In the genomic region with DNA sequence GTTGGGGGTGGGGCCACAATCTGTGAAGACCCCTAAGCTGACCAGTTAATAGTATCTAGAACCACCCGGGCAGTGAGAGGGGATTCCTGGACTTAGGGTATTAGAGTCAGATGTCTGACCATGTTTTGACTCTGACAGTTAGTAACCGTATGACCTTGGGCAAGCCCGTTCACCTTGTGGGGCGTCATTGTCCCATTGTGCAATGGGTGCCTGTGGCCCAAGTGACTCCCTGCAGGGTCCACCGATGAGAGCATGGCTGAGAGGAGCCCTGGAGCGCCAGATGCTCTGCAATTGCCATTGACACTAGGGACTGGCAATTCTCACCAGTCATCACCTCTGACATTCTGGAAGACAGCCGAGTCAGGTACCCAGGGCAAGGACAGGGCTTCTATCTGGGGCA, we compare ENCODE assay signal across 14 cellular contexts.
A peak's percentile ranks its signal among the peaks of the same experiment; 100 is the strongest.
DNase-seq lines count a peak whose midpoint lies in the region; ATAC-seq and TF ChIP-seq lines count a peak whose summit lies in the region.
"Had no signal": no experiment of that assay in that cellular context is flagged by ENCODE, and none has a peak within 500 bp of the region (broad histone marks: within the 10 kb centered on the region; RNA-seq: fewer than 3 reads in every experiment).

No MANE protein-coding gene starts in this region.

- TF ChIP-seq EP300 in sigmoid colon (IDR thresholded peaks at IDR 0.05), result no peak

- WGBS in IMR-90 (ENCODE audit: extremely low coverage in 2 of 2, insufficient read length in 1 of 2), 2 experiments, result 56% methylated on average over 4 of the region's 7 CpGs; no CpG with 5 or more reads in 1 of the 2 experiments
- WGBS in sigmoid colon, 2 donors, result 82 to 91% methylated on average over 7 of the region's 7 CpGs

- no peak overlapping the region for H4K5ac ChIP-seq in IMR-90 (ENCODE audit: low read depth, low read length)

- TF ChIP-seq RAD21 in IMR-90 (IDR thresholded peaks at IDR 0.05; ENCODE audit: low read length), result no peak

- H2AFZ ChIP-seq in IMR-90 (replicated peaks; ENCODE audit: low read length, poor library complexity), result no peak overlapping the region
- H2AFZ ChIP-seq: GM23248 had no signal

- peaks cover 4% of the 10 kb centered on the region for H3K4me1 Mint-ChIP-seq in activated T-cell treated with anti-CD3 and anti-CD28 coated beads, Interleukin-2, amount 50 U/mL, for 72 hours (ENCODE audit: low read depth)

- no peak overlapping the region for H3K9ac ChIP-seq in IMR-90 (ENCODE audit: low read depth, low read length)
- H3K9ac ChIP-seq: GM23248 had no signal

- H3K9me3 Mint-ChIP-seq in activated T-cell treated with anti-CD3 and anti-CD28 coated beads, Interleukin-2, amount 50 U/mL, for 72 hours, result no peaks in the 10 kb centered on the region
- H3K9me3 Mint-ChIP-seq: CD4-positive, alpha-beta memory T cell had no signal

- H2BK5ac ChIP-seq in IMR-90 (ENCODE audit: low read depth, low read length, poor library complexity, severe bottlenecking), result no peak overlapping the region

- H3K4ac ChIP-seq in IMR-90 (ENCODE audit: low read depth, low read length), result no peak overlapping the region

- no peak for ATAC-seq in IMR-90 (ENCODE audit: low read depth)
- ATAC-seq in GM21737 (IDR thresholded peaks at IDR 0.05; ENCODE audit: unreplicated experiment), result no peak
- ATAC-seq in activated T-cell treated with anti-CD3 and anti-CD28 coated beads, Interleukin-2, amount 50 U/mL, for 72 hours (replicated peaks in 1 of 2), result no peak

- H3K4me3 ChIP-seq in IMR-90 (ENCODE audit: insufficient read depth, low read depth, low read length) (no peak overlapping the region), NB4 (ENCODE audit: low read depth, low read length) (no peak overlapping the region), sigmoid colon (no peak overlapping the region)
- H3K4me3 ChIP-seq: GM23248 had no signal

- H2AK9ac ChIP-seq in IMR-90 (replicated peaks; ENCODE audit: low read depth, low read length, poor library complexity), result peak overlapping the region; percentile 61

- no peaks in the 10 kb centered on the region for H3K4me1 ChIP-seq in IMR-90 (ENCODE audit: control insufficient read depth, insufficient read depth, low read length)
- H3K4me1 ChIP-seq in sigmoid colon, result no peaks in the 10 kb centered on the region

- TF ChIP-seq CTCF in IMR-90 (conservative IDR thresholded peaks at IDR 0.05; ENCODE audit: low read depth, low read length) (no peak), NB4 (IDR thresholded peaks at IDR 0.05; ENCODE audit: low read depth, low read length) (no peak), sigmoid colon (IDR thresholded peaks at IDR 0.05) (no peak)

- H3K36me3 ChIP-seq in IMR-90 (ENCODE audit: control insufficient read depth, insufficient read depth, low read length) (no peaks in the 10 kb centered on the region), sigmoid colon (no peaks in the 10 kb centered on the region)

- no peak for DNase-seq in IMR-90
- peak; percentile 29 for DNase-seq in NB4 (ENCODE audit: low read depth)
- peak; percentile 72 for DNase-seq in mesenteric fat pad (ENCODE audit: low spot score)
- DNase-seq in sigmoid colon, result peak; percentile 37
- DNase-seq in activated T-cell treated with anti-CD3 and anti-CD28 coated beads, Interleukin-2, amount 50 U/mL, for 72 hours, result no peak
- DNase-seq: C1 segment of cervical spinal cord; Calu3; CD4-positive, alpha-beta memory T cell; COR-L47; DND-41; GM23248; H7; HCEC 1CT had no signal

- no peak overlapping the region for H3K27ac Mint-ChIP-seq in activated T-cell treated with anti-CD3 and anti-CD28 coated beads, Interleukin-2, amount 50 U/mL, for 72 hours
- H3K27ac Mint-ChIP-seq: CD4-positive, alpha-beta memory T cell had no signal

- H4K20me1 ChIP-seq in IMR-90 (ENCODE audit: insufficient read depth, low read length), result no peaks in the 10 kb centered on the region

- no peak overlapping the region for H3K18ac ChIP-seq in IMR-90 (ENCODE audit: low read depth, low read length)

- in situ Hi-C loops in IMR-90 (cut with MboI; ENCODE audit: low sequenced_read_pairs), result no loop called here

- dilution Hi-C loops in IMR-90 (cut with HindIII; ENCODE audit: low sequenced_read_pairs, unreplicated experiment), result no loop called here

- no peak overlapping the region for H2BK120ac ChIP-seq in IMR-90 (ENCODE audit: low read depth, low read length)

- no peak overlapping the region for H3K27ac ChIP-seq in IMR-90 (ENCODE audit: insufficient read depth, low read length)
- no peak overlapping the region for H3K27ac ChIP-seq in sigmoid colon
- H3K27ac ChIP-seq: GM23248 had no signal

- POLR2A ChIA-PET in IMR-90 (lab: Charles Lee; ENCODE audit: unreplicated experiment), result no interaction called here

- H2BK15ac ChIP-seq in IMR-90 (ENCODE audit: low read depth, low read length), result no peak overlapping the region

- no peak overlapping the region for H3K56ac ChIP-seq in IMR-90 (ENCODE audit: extremely low read depth, insufficient read depth, low read length)

- no peaks in the 10 kb centered on the region for H3K9me1 ChIP-seq in IMR-90 (ENCODE audit: insufficient read depth, low read length)

- no peaks in the 10 kb centered on the region for H3K79me1 ChIP-seq in IMR-90 (ENCODE audit: low read depth in 1 of 2, low read length in 2 of 2)

- H3K14ac ChIP-seq in IMR-90 (replicated peaks; ENCODE audit: low read depth, low read length), result no peak overlapping the region

- H3K27me3 Mint-ChIP-seq in activated T-cell treated with anti-CD3 and anti-CD28 coated beads, Interleukin-2, amount 50 U/mL, for 72 hours (ENCODE audit: low read depth), result peaks cover 66% of the 10 kb centered on the region

- H4K91ac ChIP-seq in IMR-90 (ENCODE audit: insufficient read depth, low read depth, low read length), result no peak overlapping the region

- CTCF ChIA-PET in IMR-90 (lab: Yijun Ruan, JAX), result no interaction called here

- H4K8ac ChIP-seq in IMR-90 (ENCODE audit: low read depth in 2 of 2, low read length in 2 of 2), result no peak overlapping the region

- H3K9me3 ChIP-seq in IMR-90 (ENCODE audit: control insufficient read depth, insufficient read depth, low read length), result no peaks in the 10 kb centered on the region
- H3K9me3 ChIP-seq in sigmoid colon, result no peaks in the 10 kb centered on the region

- H3K27me3 ChIP-seq in IMR-90 (ENCODE audit: control insufficient read depth, insufficient read depth, low read length) (peaks cover 3% of the 10 kb centered on the region; the same call in 1 of the 2 replicates), sigmoid colon (peaks cover 0 to 90% (median 48%) of the 10 kb centered on the region in 3 donors)

- no peak for TF ChIP-seq POLR2A in IMR-90 (IDR thresholded peaks at IDR 0.05; ENCODE audit: low read depth, low read length)
- no peak for TF ChIP-seq POLR2A in NB4 (IDR thresholded peaks at IDR 0.05; ENCODE audit: extremely low read depth, insufficient read length)
- TF ChIP-seq POLR2A in sigmoid colon (IDR thresholded peaks at IDR 0.05), result no peak

- no peak overlapping the region for H2AK5ac ChIP-seq in IMR-90 (ENCODE audit: low read depth, low read length)

- no peaks in the 10 kb centered on the region for H3K36me3 Mint-ChIP-seq in activated T-cell treated with anti-CD3 and anti-CD28 coated beads, Interleukin-2, amount 50 U/mL, for 72 hours (ENCODE audit: insufficient read depth in 2 of 2)
- H3K36me3 Mint-ChIP-seq: CD4-positive, alpha-beta memory T cell had no signal

- no peak overlapping the region for H3K4me3 Mint-ChIP-seq in activated T-cell treated with anti-CD3 and anti-CD28 coated beads, Interleukin-2, amount 50 U/mL, for 72 hours
- H3K4me3 Mint-ChIP-seq: CD4-positive, alpha-beta memory T cell had no signal

- intact Hi-C loops in IMR-90 (cut with micrococcal nuclease) (no loop called here), sigmoid colon (cut with DNase I) (no loop called here)

- H2BK20ac ChIP-seq in IMR-90 (ENCODE audit: low read depth, low read length), result no peak overlapping the region

- H3K23ac ChIP-seq in IMR-90 (ENCODE audit: low read depth, low read length), result no peak overlapping the region

- H3K4me2 ChIP-seq in IMR-90 (ENCODE audit: low read depth, low read length), result no peak overlapping the region

- no TSS peak for BruUV-seq in IMR-90 (replicated peaks; lab: Mats Ljungman, UMichigan)

TF ChIP-seq in IMR-90, 13 proteins besides CTCF, POLR2A, EP300 and RAD21:
- TF ChIP-seq BHLHE40 (IDR thresholded peaks at IDR 0.05; ENCODE audit: low read depth, low read length) (no peak), CHD1 (IDR thresholded peaks at IDR 0.05; ENCODE audit: low read depth, low read length) (no peak), MAZ (IDR thresholded peaks at IDR 0.05; ENCODE audit: borderline replicate concordance, low read depth, low read length) (no peak), RCOR1 (IDR thresholded peaks at IDR 0.05; ENCODE audit: insufficient replicate concordance, low read length) (no peak), FOS (IDR thresholded peaks at IDR 0.05; ENCODE audit: low read depth, low read length) (no peak), MXI1 (IDR thresholded peaks at IDR 0.05; ENCODE audit: borderline replicate concordance, low read depth, low read length) (no peak), RFX5 (IDR thresholded peaks at IDR 0.05; ENCODE audit: low read depth, low read length) (no peak), SMC3 (IDR thresholded peaks at IDR 0.05; ENCODE audit: low read depth, low read length) (no peak), MAFK (IDR thresholded peaks at IDR 0.05; ENCODE audit: low read depth, low read length) (no peak)

Comparison
In these comparisons a context has a peak if more than half of its experiments do, and no peak if none do; other contexts are left out.
1. DNase-seq: peak in NB4 (single experiment), mesenteric fat pad (single experiment) and sigmoid colon (single experiment); none in IMR-90 (single experiment) and activated T-cell treated with anti-CD3 and anti-CD28 coated beads, Interleukin-2, amount 50 U/mL, for 72 hours (0 of 2).